Comparison of ENCODE assay signal across 8 cellular contexts in the genomic region with DNA sequence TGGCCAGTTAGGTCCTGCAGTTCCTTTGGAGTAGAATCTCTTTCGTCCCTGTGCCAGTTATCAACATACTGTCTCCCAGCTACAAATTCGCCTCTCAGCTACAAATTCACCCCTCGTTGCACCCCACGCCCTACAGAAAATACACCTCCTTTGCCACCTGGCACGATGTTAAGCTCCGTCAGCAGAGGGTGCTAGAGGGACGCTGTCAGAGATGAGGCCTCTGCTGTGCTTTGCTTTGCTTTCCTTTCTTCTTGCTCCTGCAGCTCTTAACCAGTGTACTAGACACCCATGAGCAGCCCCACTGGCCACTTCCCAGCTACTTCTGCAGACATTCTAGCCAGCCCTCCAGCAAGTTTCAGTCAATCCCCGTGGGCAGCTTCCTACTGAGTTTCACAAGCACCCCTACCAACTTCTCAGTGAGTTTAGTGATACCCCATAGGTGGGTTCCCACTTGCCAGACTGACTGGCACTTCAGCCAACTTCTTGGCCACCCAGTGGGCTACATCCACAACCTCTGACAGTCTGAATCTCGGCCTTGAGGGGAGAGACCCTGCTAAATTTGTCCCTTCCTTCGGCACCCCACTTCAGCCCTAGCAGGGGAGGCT. TPM values are rescaled to one million over a fixed set of nuclear protein-coding genes. Genes with fewer than 3 reads are reported as not detected.
DNase-seq lines count a peak whose midpoint lies in the region; ATAC-seq and TF ChIP-seq lines count a peak whose summit lies in the region.

No MANE protein-coding gene starts in this region.

- peak; percentile 61 for ATAC-seq in GM18511 (IDR thresholded peaks at IDR 0.05; ENCODE audit: unreplicated experiment)
- peak; percentile 96 for ATAC-seq in T-helper 17 cell
- ATAC-seq in left ventricle myocardium superior: peak; percentile 92
- ATAC-seq in GM21447 (IDR thresholded peaks at IDR 0.05; ENCODE audit: unreplicated experiment): no peak

- TF ChIP-seq CTCF in A673 (conservative IDR thresholded peaks at IDR 0.05; ENCODE audit: low read depth, low read length) (peak; percentile 91), NB4 (IDR thresholded peaks at IDR 0.05; ENCODE audit: low read depth, low read length) (peak; percentile 96)

- no peaks in the 10 kb centered on the region for H3K9me3 ChIP-seq in A673 (ENCODE audit: low read depth, low read length, poor library complexity, severe bottlenecking)
- H3K9me3 ChIP-seq in T-helper 17 cell (ENCODE audit: control insufficient read depth, low read length, poor library complexity, severe bottlenecking): no peaks in the 10 kb centered on the region

- peaks cover 10% of the 10 kb centered on the region for H3K4me1 Mint-ChIP-seq in T-helper 17 cell

- POLR2A ChIA-PET in A673 (lab: Charles Lee; ENCODE audit: low non-redundant PET): interaction anchor here (0.5 kb wide), 1 partner anchor 18 kb away, joined by 5 read pairs; no protein-coding TSS in a partner anchor

- H3K36me3 Mint-ChIP-seq in T-helper 17 cell (ENCODE audit: low read depth): no peaks in the 10 kb centered on the region

- H3K4me1 ChIP-seq in A673 (ENCODE audit: insufficient read depth, low read length, poor library complexity, severe bottlenecking): no peaks in the 10 kb centered on the region

- intact Hi-C loops in A673 (cut with micrococcal nuclease; ENCODE audit: unreplicated experiment): loop anchor here (1.0 kb wide), 1 partner anchor 221 kb away; no protein-coding TSS in a partner anchor
- intact Hi-C loops in left ventricle myocardium superior (cut with micrococcal nuclease): loop anchor here (10.0 kb wide), 1 partner anchor 245 kb away; a partner anchor contains a TSS

- no peak overlapping the region for H3K4me3 Mint-ChIP-seq in T-helper 17 cell

- peak; percentile 75 for DNase-seq in A673 (ENCODE audit: low spot score)
- DNase-seq in NB4 (ENCODE audit: low read depth): peak; percentile 84
- peak; percentile 59 to 77 (median 60) for DNase-seq in T-helper 17 cell
- peak; percentile 49 for DNase-seq in amniotic stem cell (lab: John Stamatoyannopoulos, UW)
- DNase-seq in left ventricle myocardium superior: peak; percentile 78
- DNase-seq in retina: peak; percentile 78

- no peaks in the 10 kb centered on the region for H3K27me3 Mint-ChIP-seq in T-helper 17 cell

- TF ChIP-seq POLR2A in NB4 (IDR thresholded peaks at IDR 0.05; ENCODE audit: extremely low read depth, insufficient read length): no peak

- no peaks in the 10 kb centered on the region for H3K27me3 ChIP-seq in A673 (replicated peaks; ENCODE audit: insufficient read depth, low read depth, low read length, poor library complexity)

- H3K4me3 ChIP-seq in A673 (ENCODE audit: low read depth, low read length, poor library complexity, severe bottlenecking) (no peak overlapping the region), NB4 (ENCODE audit: low read depth, low read length) (no peak overlapping the region)

- no peak overlapping the region for H3K27ac ChIP-seq in A673 (ENCODE audit: low read depth, low read length, poor library complexity, severe bottlenecking)

- CTCF ChIA-PET in A673 (lab: Charles Lee): interaction anchor here (0.5 to 1.1 kb wide), 5 partner anchors 139 to 371 kb away, joined by 3 to 13 read pairs (median 3); no protein-coding TSS in a partner anchor

- BruUV-seq in A673 (replicated peaks; lab: Mats Ljungman, UMichigan): no TSS peak

- H3K27ac Mint-ChIP-seq in T-helper 17 cell: no peak overlapping the region

- H3K36me3 ChIP-seq in A673 (ENCODE audit: insufficient read depth, low read length, poor library complexity, severe bottlenecking): no peaks in the 10 kb centered on the region

RNA-seq across cellular contexts. Expression of a gene that starts 21.8 kb away (rescaled TPM):
- total RNA-seq in A673 (2021) (25.6 and 27.7 TPM in 2 replicates), T-helper 17 cell (10 to 100 TPM; 78.5 to 94.5 TPM), left ventricle myocardium superior (8.2 TPM)

RNA-seq across cellular contexts. Expression of a gene that starts 21.8 kb away (rescaled TPM):
- 2.5 and 4.0 TPM in 2 replicates for total RNA-seq in A673 (2021)
- total RNA-seq in T-helper 17 cell: 1 to 10 TPM; 2.8 to 3.9 TPM
- 1.9 TPM for total RNA-seq in left ventricle myocardium superior

RNA-seq across cellular contexts. Expression of a gene that starts 41.8 kb away (rescaled TPM):
- total RNA-seq in A673 (2021): 9.1 and 12.7 TPM in 2 replicates
- total RNA-seq in T-helper 17 cell: 100 to 1,000 TPM in 1 of 2 donors, 10 to 100 TPM in 1; 81.4 to 100 TPM
- total RNA-seq in left ventricle myocardium superior: 44.0 TPM
